ENCODE assay signal across 27 cellular contexts in the genomic region with DNA sequence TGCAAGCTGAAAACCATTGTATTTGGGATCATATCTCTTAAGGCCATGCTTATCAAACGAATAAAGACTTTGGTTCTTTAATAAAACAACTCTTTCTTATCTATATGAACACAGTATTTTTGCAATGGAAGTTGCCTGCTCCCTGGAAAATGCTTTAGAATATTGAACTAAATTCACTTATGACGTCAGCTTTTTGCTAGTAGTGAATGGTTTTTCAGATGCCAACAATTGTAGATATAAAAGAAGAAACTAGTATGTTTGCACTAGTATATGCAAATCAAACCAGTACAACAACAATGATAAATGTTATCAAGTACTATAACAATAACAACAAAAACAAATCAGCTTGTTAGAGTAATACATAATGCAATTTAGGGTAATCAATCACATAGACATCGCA.
"Had no signal": no experiment of that assay in that cellular context is flagged by ENCODE, and none has a peak within 500 bp of the region (broad histone marks: within the 10 kb centered on the region; RNA-seq: fewer than 3 reads in every experiment).

No MANE protein-coding gene starts in this region.

- H3K4me1 ChIP-seq: stomach, suprapubic skin, testis, thyroid gland, tibial artery, tibial nerve, upper lobe of left lung, upper lobe of right lung, uterus, vagina had no signal

- ATAC-seq: stimulated activated effector memory CD8-positive, alpha-beta T cell treated with anti-CD3 and anti-CD28 coated beads, Interleukin-12 subunit alpha, Interleukin-12 subunit beta, amount 100 ng/mL, for 72 hours; stimulated activated memory B cell treated with anti-CD40 and anti-IgM and Interleukin-4, amounts not matched to agents 10 μg/mL and 1 μg/mL and 100 μg/mL, for 72 hours; stimulated activated naive B cell treated with anti-CD40 and anti-IgM and Interleukin-4, amounts not matched to agents 10 μg/mL and 1 μg/mL and 100 μg/mL, for 72 hours; stimulated activated naive CD8-positive, alpha-beta T cell treated with anti-CD3 and anti-CD28 coated beads, Interleukin-15, amount 100 ng/mL, for 72 hours; stimulated activated naive CD8-positive, alpha-beta T cell treated with anti-CD3 and anti-CD28 coated beads, Interleukin-15, Interleukin-2, amounts not matched to agents 100 U/mL and 50 U/mL, for 24 hours; upper lobe of right lung had no signal

- H3K27ac ChIP-seq: stomach, suprapubic skin, testis, thoracic aorta, thyroid gland, tibial artery, tibial nerve, transverse colon, upper lobe of left lung, upper lobe of right lung, uterus, vagina had no signal

- H3K4me3 ChIP-seq: stomach, suprapubic skin, testis, thoracic aorta, thyroid gland, tibial artery, tibial nerve, transverse colon, upper lobe of left lung, upper lobe of right lung, uterus, vagina had no signal

- H3K27me3 ChIP-seq: stomach, suprapubic skin, testis, thyroid gland, tibial artery, tibial nerve, transverse colon, upper lobe of left lung, upper lobe of right lung, uterus, vagina had no signal

- DNase-seq: stimulated activated CD4-positive, alpha-beta T cell treated with anti-CD3 and anti-CD28 coated beads, Interleukin-2, amount 100 ng/mL, for 48 hours; stimulated activated CD4-positive, alpha-beta T cell treated with anti-CD3 and anti-CD28 coated beads, Interleukin-4, amount 100 ng/mL, for 1 hour; stimulated activated CD4-positive, alpha-beta T cell treated with anti-CD3 and anti-CD28 coated beads, Interleukin-4, amount 100 ng/mL, for 24 hours; stimulated activated CD4-positive, alpha-beta T cell treated with anti-CD3 and anti-CD28 coated beads, Interleukin-4, amount 100 ng/mL, for 4 hours; stimulated activated CD8-positive, alpha-beta memory T cell treated with anti-CD3 and anti-CD28 coated beads, Interleukin-4, amount 100 ng/mL, for 48 hours; stimulated activated naive B cell treated with anti-CD40 and anti-IgM and Interleukin-4, amounts not matched to agents 10 μg/mL and 1 μg/mL and 100 μg/mL, for 72 hours; stimulated activated naive CD4-positive, alpha-beta T cell; stimulated activated naive CD4-positive, alpha-beta T cell treated with Interleukin-2 at 50 U/mL for 16 hours; stimulated activated naive CD8-positive, alpha-beta T cell treated with anti-CD3 and anti-CD28 coated beads, Interleukin-15, amount 100 ng/mL, for 72 hours; stimulated activated naive CD8-positive, alpha-beta T cell treated with anti-CD3 and anti-CD28 coated beads, Interleukin-15, Interleukin-2, amounts not matched to agents 100 U/mL and 50 U/mL, for 24 hours; stomach; substantia nigra; testis; thyroid gland; tibial artery; transverse colon; trophoblast cell; upper lobe of left lung; upper lobe of right lung; uterus had no signal

- H3K9me3 ChIP-seq: stomach, suprapubic skin, testis, thoracic aorta, thyroid gland, tibial artery, tibial nerve, transverse colon, upper lobe of left lung, upper lobe of right lung, uterus, vagina had no signal

- H3K36me3 ChIP-seq: stomach, suprapubic skin, thoracic aorta, thyroid gland, tibial artery, tibial nerve, transverse colon, upper lobe of left lung, upper lobe of right lung, uterus, vagina had no signal

- FAIRE-seq: urothelium cell line had no signal
